Comparison of ENCODE assay signal across 8 cellular contexts in the genomic region with DNA sequence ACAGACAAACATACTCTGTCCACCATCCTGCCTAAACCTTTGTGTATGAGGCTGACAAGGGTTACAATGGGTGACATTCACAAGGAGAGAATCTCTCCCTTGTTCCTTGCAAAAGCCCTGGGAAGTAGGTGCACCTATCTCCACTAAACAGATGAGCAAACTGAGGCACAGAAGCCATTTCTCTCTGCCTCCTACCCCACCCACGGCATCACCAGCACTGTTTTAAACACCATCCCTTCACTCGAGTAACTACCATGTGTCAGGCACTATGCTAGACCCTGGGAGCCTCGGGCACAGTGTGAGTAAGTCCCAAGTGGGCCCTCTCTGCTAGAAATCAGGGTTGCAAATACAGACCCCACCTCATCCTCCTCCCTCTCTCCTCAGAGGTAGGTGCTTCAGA. TPM values are rescaled to one million over a fixed set of nuclear protein-coding genes. Genes with fewer than 3 reads are reported as not detected.
A peak's percentile ranks its signal among the peaks of the same experiment; 100 is the strongest.
DNase-seq lines count a peak whose midpoint lies in the region; ATAC-seq, FAIRE-seq and TF ChIP-seq lines count a peak whose summit lies in the region.

No MANE protein-coding gene starts in this region.

- H2BK20ac ChIP-seq in H1 (ENCODE audit: low read length): no peak overlapping the region

- peaks cover 16% of the 10 kb centered on the region for H3K23me2 ChIP-seq in H1 (ENCODE audit: low read depth, low read length)

- peak overlapping the region; percentile 93 to 98 (median 96) for H3K4me3 Mint-ChIP-seq in CD4-positive, alpha-beta memory T cell
- H3K4me3 Mint-ChIP-seq in neural crest cell: peak overlapping the region; percentile 98

- FAIRE-seq in H1 (lab: Jason Lieb, UNC): no peak

- no peak overlapping the region for H3K14ac ChIP-seq in H1 (ENCODE audit: insufficient read length)

- TF ChIP-seq CTCF in H1 (IDR thresholded peaks at IDR 0.05; ENCODE audit: control extremely low read depth in 1 of 3, insufficient read depth in 1 of 3, low read depth in 1 of 3, low read length in 3 of 3) (no peak), neural crest cell (conservative IDR thresholded peaks at IDR 0.05) (no peak)

- no peak for DNase-seq in CD4-positive, alpha-beta memory T cell
- DNase-seq in NAMALWA (ENCODE audit: low spot score) (peak; percentile 9), H1 (ENCODE audit: low read depth in 1 of 2, low spot score in 2 of 2) (no peak), neural crest cell (ENCODE audit: low read depth, low spot score) (no peak), ecto neural progenitor cell (ENCODE audit: low spot score) (no peak), iPS-NIHi11 (ENCODE audit: low spot score) (no peak), SKM-1 treated with dmso at 0.1 percent for 144 hours (lab: John Stamatoyannopoulos, UW; ENCODE audit: unreplicated experiment) (no peak)

- WGBS in H1 (ENCODE audit: extremely low coverage in 1 of 2, insufficient coverage in 1 of 2, insufficient read length in 1 of 2, insufficient replicate concordance in 2 of 2, low coverage in 1 of 2, low lambda C conversion rate in 2 of 2, missing lambda C conversion rate in 1 of 2), 2 experiments: 85% methylated on average over 3 of the region's 3 CpGs; no CpG with 5 or more reads in 1 of the 2 experiments

- H3K9ac ChIP-seq in H1 (replicated peaks in 1 of 4; ENCODE audit: extremely low read depth in 1 of 4, low read depth in 3 of 4, low read length in 3 of 4): peak overlapping the region in 3 of 4 experiments; percentile 70 to 86 (median 70); a peak in 6 of 7 replicates

- no peak overlapping the region for H3K23ac ChIP-seq in H1 (ENCODE audit: insufficient read length)

- CTCF ChIA-PET in CD4-positive, alpha-beta memory T cell (lab: Charles Lee; ENCODE audit: partially characterized antibody): interaction anchor here (2.5 kb wide), 1 partner anchor 29 kb away, joined by 11 read pairs; no protein-coding TSS in a partner anchor
- CTCF ChIA-PET in H1 (lab: Charles Lee; ENCODE audit: partially characterized antibody): no interaction called here

- no peak overlapping the region for H4K8ac ChIP-seq in H1 (ENCODE audit: extremely low read depth, insufficient read depth, low read length)

- peak overlapping the region; percentile 90 to 95 for H3K4me2 ChIP-seq in H1 (ENCODE audit: insufficient read depth in 1 of 2, low read depth in 2 of 2, low read length in 2 of 2)

- H3K27me3 ChIP-seq in CD4-positive, alpha-beta memory T cell (ENCODE audit: insufficient read depth, low read length): no peaks in the 10 kb centered on the region
- H3K27me3 ChIP-seq in H1 (replicated peaks in 1 of 4; ENCODE audit: control insufficient read depth in 3 of 4, extremely low read depth in 1 of 4, insufficient read depth in 3 of 4, low read length in 3 of 4): no peaks in the 10 kb centered on the region

- no peak overlapping the region for H3K4ac ChIP-seq in H1 (replicated peaks; ENCODE audit: insufficient read length, low read depth, low read length)

- no peak overlapping the region for H2BK5ac ChIP-seq in H1 (ENCODE audit: low read depth, low read length)

- TF ChIP-seq POLR2A in H1 (IDR thresholded peaks at IDR 0.05; ENCODE audit: control extremely low read depth in 1 of 2, low read depth in 2 of 2, low read length in 2 of 2): no peak

- peaks cover 30% of the 10 kb centered on the region for H3K4me1 ChIP-seq in CD4-positive, alpha-beta memory T cell (ENCODE audit: insufficient read depth, low read length)
- H3K4me1 ChIP-seq in H1 (replicated peaks in 1 of 4; ENCODE audit: control insufficient read depth in 3 of 4, insufficient read depth in 4 of 4, low read length in 3 of 4): peaks cover 0 to 15% (median 4%) of the 10 kb centered on the region in 4 experiments; a peak in 4 of 7 replicates

- peaks cover 21% of the 10 kb centered on the region for H3K36me3 ChIP-seq in CD4-positive, alpha-beta memory T cell (ENCODE audit: insufficient read depth, low read length)
- H3K36me3 ChIP-seq in H1 (ENCODE audit: control insufficient read depth in 2 of 4, insufficient read depth in 4 of 4, low read length in 3 of 4): peaks cover 5 to 23% (median 16%) of the 10 kb centered on the region in 4 experiments

- H3K27me3 Mint-ChIP-seq in CD4-positive, alpha-beta memory T cell: no peaks in the 10 kb centered on the region
- no peaks in the 10 kb centered on the region for H3K27me3 Mint-ChIP-seq in neural crest cell (ENCODE audit: low read depth)

- peak overlapping the region; percentile 76 for H3K27ac ChIP-seq in CD4-positive, alpha-beta memory T cell (ENCODE audit: low read depth, low read length)
- no peak overlapping the region for H3K27ac ChIP-seq in H1 (ENCODE audit: low read depth, low read length)

- TF ChIP-seq EP300 in H1 (IDR thresholded peaks at IDR 0.05; ENCODE audit: borderline replicate concordance in 1 of 2, low read depth in 2 of 2, low read length in 2 of 2): no peak

- no peak overlapping the region; the same call in 1 of the 2 replicates for H2AK5ac ChIP-seq in H1 (ENCODE audit: low read depth, low read length)

- H3K27ac Mint-ChIP-seq in CD4-positive, alpha-beta memory T cell: peak overlapping the region in 6 of 7 donors; percentile 83 to 96 (median 94)
- no peak overlapping the region for H3K27ac Mint-ChIP-seq in neural crest cell (ENCODE audit: unreplicated experiment)

- no peak overlapping the region for H4K91ac ChIP-seq in H1 (replicated peaks; ENCODE audit: insufficient read length, low read length)

- no peak overlapping the region for H4K5ac ChIP-seq in H1 (ENCODE audit: insufficient read length, low read depth, low read length)

- no peaks in the 10 kb centered on the region for H3K9me3 ChIP-seq in CD4-positive, alpha-beta memory T cell (ENCODE audit: control insufficient read depth in 1 of 2, low read length in 2 of 2)
- no peaks in the 10 kb centered on the region for H3K9me3 ChIP-seq in H1 (ENCODE audit: insufficient read depth in 2 of 2, low read depth in 1 of 2, low read length in 1 of 2)

- intact Hi-C loops in CD4-positive, alpha-beta memory T cell (cut with micrococcal nuclease): no loop called here

- no peak overlapping the region for H2BK12ac ChIP-seq in H1 (ENCODE audit: low read depth, low read length)

- H2AFZ ChIP-seq in H1 (ENCODE audit: low read length): no peak overlapping the region

- no peak overlapping the region for H2BK120ac ChIP-seq in H1 (replicated peaks; ENCODE audit: low read depth, low read length)

- H3K79me2 ChIP-seq in H1 (ENCODE audit: control insufficient read depth in 1 of 2, insufficient read depth in 2 of 2, low read length in 2 of 2): peaks cover 18 to 74% of the 10 kb centered on the region in 2 experiments

- peak overlapping the region; percentile 86 to 93 for H3K4me3 ChIP-seq in CD4-positive, alpha-beta memory T cell (ENCODE audit: low read length in 2 of 2)
- H3K4me3 ChIP-seq in H1 (ENCODE audit: extremely low read depth in 1 of 4, insufficient read depth in 2 of 4, low read depth in 3 of 4, low read length in 4 of 4): peak overlapping the region; percentile 80 to 92 (median 88); a peak in 7 of 8 replicates

- H2BK15ac ChIP-seq in H1 (ENCODE audit: low read length): no peak overlapping the region

- POLR2A ChIA-PET in CD4-positive, alpha-beta memory T cell (lab: Charles Lee; ENCODE audit: partially characterized antibody): interaction anchor here (2.0 kb wide), 1 partner anchor 20 kb away, joined by 31 read pairs; no protein-coding TSS in a partner anchor
- POLR2A ChIA-PET in H1 (lab: Charles Lee; ENCODE audit: partially characterized antibody): no interaction called here

- H4K20me1 ChIP-seq in H1 (replicated peaks in 1 of 2; ENCODE audit: control insufficient read depth in 1 of 2, insufficient read depth in 2 of 2, low read length in 2 of 2): peaks cover 0 to 28% of the 10 kb centered on the region in 2 experiments

- no peak overlapping the region for H3K18ac ChIP-seq in H1 (ENCODE audit: extremely low read depth, low read length)

- ATAC-seq in HG03460 (IDR thresholded peaks at IDR 0.05; ENCODE audit: unreplicated experiment): no peak

- H3K56ac ChIP-seq in H1 (replicated peaks; ENCODE audit: insufficient read length, low read depth, low read length): no peak overlapping the region

- peaks cover 10 to 37% of the 10 kb centered on the region in 2 donors for H3K36me3 Mint-ChIP-seq in CD4-positive, alpha-beta memory T cell
- H3K36me3 Mint-ChIP-seq in neural crest cell (ENCODE audit: low read depth): no peaks in the 10 kb centered on the region

- H3K9me3 Mint-ChIP-seq in CD4-positive, alpha-beta memory T cell: no peaks in the 10 kb centered on the region
- H3K9me3 Mint-ChIP-seq in neural crest cell: no peaks in the 10 kb centered on the region

- H3K4me1 Mint-ChIP-seq in CD4-positive, alpha-beta memory T cell: peaks cover 42 to 86% (median 62%) of the 10 kb centered on the region in 4 donors
- H3K4me1 Mint-ChIP-seq in neural crest cell: peaks cover 28% of the 10 kb centered on the region

- peaks cover 18% of the 10 kb centered on the region for H3K79me1 ChIP-seq in H1 (ENCODE audit: low read depth, low read length)

- no peak for TF ChIP-seq RAD21 in H1 (IDR thresholded peaks at IDR 0.05 in 1 of 2, conservative IDR thresholded peaks at IDR 0.05 in 1 of 2; ENCODE audit: low read depth in 2 of 2, low read length in 2 of 2)

RNA-seq across cellular contexts. Expression of gene LYAR, which starts 0.9 kb away (rescaled TPM):
- 10 to 100 TPM; 74.5 to 79.8 TPM for total RNA-seq in CD4-positive, alpha-beta memory T cell
- polyA plus RNA-seq in CD4-positive, alpha-beta memory T cell: 10 to 100 TPM; 59.1 to 66.5 TPM
- 46.2 and 46.9 TPM in 2 replicates for total RNA-seq in H1 (2021; fragmentation: NEBNext Ultra II Directional; extraction: Animal tissue kit (Norgen Biotek cat#: 25700))
- 4.4 and 6.5 TPM in 2 replicates for polyA plus RNA-seq in H1 (2011; rRNA removed)
- polyA plus RNA-seq in H1 (2011; cell fraction: cytosol; rRNA removed): 17.4 TPM
- polyA plus RNA-seq in H1 (2011; cell fraction: nucleus; rRNA removed): 2.7 TPM
- polyA plus RNA-seq in H1 (2012, experiment 1 of 2): 32.4 to 57.2 TPM (median 37.2 TPM) in 4 replicates
- polyA plus RNA-seq in H1 (2012, experiment 2 of 2): 9.6 TPM
- polyA plus RNA-seq in H1 (2013, experiment 1 of 2): 83.5 TPM
- polyA plus RNA-seq in H1 (2013, experiment 2 of 2): 85.9 TPM
- polyA minus RNA-seq in H1 (2011; rRNA and poly(A)+ RNA removed): 2.1 and 3.6 TPM in 2 replicates
- polyA minus RNA-seq in H1 (2011; cell fraction: cytosol; rRNA and poly(A)+ RNA removed): 4.0 TPM
- 4.6 TPM for polyA minus RNA-seq in H1 (2011; cell fraction: nucleus; rRNA and poly(A)+ RNA removed)
- total RNA-seq in neural crest cell: 24.7 and 27.3 TPM in 2 replicates

RNA-seq across cellular contexts. Expression of gene ZBTB49, which starts 1.0 kb away (rescaled TPM):
- total RNA-seq in CD4-positive, alpha-beta memory T cell: 10 to 100 TPM; 18.5 to 20.0 TPM
- polyA plus RNA-seq in CD4-positive, alpha-beta memory T cell: 1 to 10 TPM; 5.3 to 6.0 TPM
- total RNA-seq in H1 (2021; fragmentation: NEBNext Ultra II Directional; extraction: Animal tissue kit (Norgen Biotek cat#: 25700)): 6.8 and 8.6 TPM in 2 replicates
- 3.0 and 4.2 TPM in 2 replicates for polyA plus RNA-seq in H1 (2011; rRNA removed)
- polyA plus RNA-seq in H1 (2011; cell fraction: cytosol; rRNA removed): 4.5 TPM
- 5.7 TPM for polyA plus RNA-seq in H1 (2011; cell fraction: nucleus; rRNA removed)
- polyA plus RNA-seq in H1 (2012, experiment 1 of 2): 3.7 to 5.5 TPM (median 4.1 TPM) in 4 replicates
- polyA plus RNA-seq in H1 (2012, experiment 2 of 2): 1.3 TPM
- polyA plus RNA-seq in H1 (2013, experiment 1 of 2): 3.2 TPM
- 3.0 TPM for polyA plus RNA-seq in H1 (2013, experiment 2 of 2)
- 8.1 and 9.1 TPM in 2 replicates for polyA minus RNA-seq in H1 (2011; rRNA and poly(A)+ RNA removed)
- polyA minus RNA-seq in H1 (2011; cell fraction: cytosol; rRNA and poly(A)+ RNA removed): 2.7 TPM
- polyA minus RNA-seq in H1 (2011; cell fraction: nucleus; rRNA and poly(A)+ RNA removed): 8.5 TPM
- 5.7 and 7.8 TPM in 2 replicates for total RNA-seq in neural crest cell

RNA-seq across cellular contexts. Expression of gene TMEM128, which starts 41.0 kb away (rescaled TPM):
- 10 to 100 TPM; 20.0 to 20.7 TPM for total RNA-seq in CD4-positive, alpha-beta memory T cell
- polyA plus RNA-seq in CD4-positive, alpha-beta memory T cell: 10 to 100 TPM; 40.2 to 51.5 TPM
- total RNA-seq in H1 (2021; fragmentation: NEBNext Ultra II Directional; extraction: Animal tissue kit (Norgen Biotek cat#: 25700)): 15.9 and 17.7 TPM in 2 replicates
- 23.3 and 33.6 TPM in 2 replicates for polyA plus RNA-seq in H1 (2011; rRNA removed)
- polyA plus RNA-seq in H1 (2011; cell fraction: cytosol; rRNA removed): 34.6 TPM
- 5.8 TPM for polyA plus RNA-seq in H1 (2011; cell fraction: nucleus; rRNA removed)
- 16.3 to 19.4 TPM (median 18.2 TPM) in 4 replicates for polyA plus RNA-seq in H1 (2012, experiment 1 of 2)
- 11.1 TPM for polyA plus RNA-seq in H1 (2012, experiment 2 of 2)
- 13.5 TPM for polyA plus RNA-seq in H1 (2013, experiment 1 of 2)
- 15.4 TPM for polyA plus RNA-seq in H1 (2013, experiment 2 of 2)
- 17.3 and 18.6 TPM in 2 replicates for polyA minus RNA-seq in H1 (2011; rRNA and poly(A)+ RNA removed)
- 12.3 TPM for polyA minus RNA-seq in H1 (2011; cell fraction: cytosol; rRNA and poly(A)+ RNA removed)
- 6.2 TPM for polyA minus RNA-seq in H1 (2011; cell fraction: nucleus; rRNA and poly(A)+ RNA removed)
- 26.7 and 28.4 TPM in 2 replicates for total RNA-seq in neural crest cell
